ENCODE assay signal across 8 cellular contexts in the genomic region with DNA sequence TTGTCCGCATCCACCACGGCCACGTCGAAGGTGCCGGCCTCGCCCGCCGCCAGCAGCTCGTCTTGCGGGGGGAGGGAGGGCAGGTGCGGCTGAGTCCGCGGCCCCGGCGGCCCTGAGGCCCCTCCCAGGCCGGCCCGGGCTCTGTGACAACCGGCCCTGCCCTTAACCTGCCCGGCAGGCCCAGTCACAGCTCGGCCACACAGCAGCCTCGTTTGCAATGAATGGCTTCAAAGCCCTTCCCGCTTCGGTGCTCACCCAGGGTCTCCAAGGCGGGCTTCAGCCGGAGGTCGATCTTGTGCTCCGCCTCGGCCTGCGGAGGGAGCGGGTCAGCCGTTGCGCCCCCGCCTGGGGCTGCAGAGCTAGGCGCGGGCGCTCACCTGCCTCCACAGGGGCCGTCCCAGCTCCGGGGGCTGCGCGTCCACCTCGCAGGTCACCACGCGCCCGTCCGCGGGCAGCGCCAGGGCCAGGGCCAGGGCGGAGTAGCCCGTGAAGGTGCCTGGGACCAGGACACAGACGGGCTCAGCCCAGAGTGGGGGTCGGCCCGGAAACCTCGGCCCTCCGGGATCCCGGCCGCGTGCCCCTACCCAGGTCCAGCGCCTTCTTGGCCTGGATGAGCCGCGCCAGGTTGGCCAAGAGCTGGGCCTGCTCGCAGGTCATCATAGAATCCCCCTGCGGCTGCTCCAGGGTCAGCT. TPM values are rescaled to one million over a fixed set of nuclear protein-coding genes. Genes with fewer than 3 reads are reported as not detected.
DNase-seq lines count a peak whose midpoint lies in the region; ATAC-seq and TF ChIP-seq lines count a peak whose summit lies in the region.

No MANE protein-coding gene starts in this region.

- H3K4me3 Mint-ChIP-seq in activated T-cell treated with anti-CD3 and anti-CD28 coated beads, Interleukin-2, amount 50 U/mL, for 72 hours = peak overlapping the region; percentile 86 to 89

- peaks cover 33% of the 10 kb centered on the region for H3K4me1 Mint-ChIP-seq in activated T-cell treated with anti-CD3 and anti-CD28 coated beads, Interleukin-2, amount 50 U/mL, for 72 hours (ENCODE audit: low read depth)

- peaks cover 6% of the 10 kb centered on the region for H3K4me1 ChIP-seq in psoas muscle

- ATAC-seq in GM19452 (IDR thresholded peaks at IDR 0.05; ENCODE audit: unreplicated experiment) (peak; percentile 1), Right ventricle myocardium superior (ENCODE audit: poor library complexity) (peak; percentile 21), psoas muscle (peak; percentile 11 to 35 (median 18))
- peak; percentile 16 to 20 for ATAC-seq in activated T-cell treated with anti-CD3 and anti-CD28 coated beads, Interleukin-2, amount 50 U/mL, for 72 hours (replicated peaks in 1 of 2)

- H3K9me3 ChIP-seq in psoas muscle = no peaks in the 10 kb centered on the region

- peaks cover 9 to 16% of the 10 kb centered on the region in 2 donors for H3K36me3 Mint-ChIP-seq in activated T-cell treated with anti-CD3 and anti-CD28 coated beads, Interleukin-2, amount 50 U/mL, for 72 hours (ENCODE audit: insufficient read depth in 2 of 2)

- H3K27me3 ChIP-seq in BJ (ENCODE audit: control insufficient read depth, insufficient read depth, low read length) (no peaks in the 10 kb centered on the region; the same call in 1 of the 2 replicates), psoas muscle (ENCODE audit: insufficient read depth in 3 of 3, low read length in 2 of 3) (no peaks in the 10 kb centered on the region)

- POLR2A ChIA-PET in BJ (lab: Charles Lee) = interaction anchor here (0.6 to 0.7 kb wide), 2 partner anchors 645 to 960 kb away, joined by 4 to 8 read pairs; no protein-coding TSS in a partner anchor

- H3K27me3 Mint-ChIP-seq in activated T-cell treated with anti-CD3 and anti-CD28 coated beads, Interleukin-2, amount 50 U/mL, for 72 hours (ENCODE audit: low read depth) = no peaks in the 10 kb centered on the region

- H3K36me3 ChIP-seq in BJ (ENCODE audit: control insufficient read depth, insufficient read depth, low read length) = no peaks in the 10 kb centered on the region; the same call in none of the 2 replicates
- H3K36me3 ChIP-seq in psoas muscle (ENCODE audit: insufficient read depth in 1 of 2, low read depth in 1 of 2) = peaks cover 9 to 33% of the 10 kb centered on the region in 2 donors

- peak overlapping the region; percentile 60 for H3K4me3 ChIP-seq in BJ (ENCODE audit: low read depth, low read length)
- H3K4me3 ChIP-seq in psoas muscle = peak overlapping the region; percentile 89

- WGBS in psoas muscle, 3 donors = 1 to 4% (median 2%) methylated on average over 57 to 62 of the region's 62 CpGs

- DNase-seq in BJ (ENCODE audit: low read depth) (no peak), HT-29 (ENCODE audit: low spot score) (peak; percentile 74), Right ventricle myocardium superior (no peak), psoas muscle (peak; percentile 39 to 64), DMS79 treated with DMSO at 0.1 percent for 48 hours (lab: John Stamatoyannopoulos, UW) (no peak), NCI-H1694 treated with DMSO at 0.1 percent for 48 hours (lab: John Stamatoyannopoulos, UW) (no peak)
- DNase-seq in activated T-cell treated with anti-CD3 and anti-CD28 coated beads, Interleukin-2, amount 50 U/mL, for 72 hours = peak in 1 of 2 donors; percentile 54

- H3K27ac Mint-ChIP-seq in activated T-cell treated with anti-CD3 and anti-CD28 coated beads, Interleukin-2, amount 50 U/mL, for 72 hours = no peak overlapping the region

- H3K27ac ChIP-seq in psoas muscle = peak overlapping the region; percentile 91

- 0 out of 2 replicates have a peak, but pooled peaks have one; percentile 13 for TF ChIP-seq CTCF in BJ (IDR thresholded peaks at IDR 0.05; ENCODE audit: insufficient read depth, low read depth, low read length)
- TF ChIP-seq CTCF in psoas muscle (IDR thresholded peaks at IDR 0.05) = no peak

- H3K9me3 Mint-ChIP-seq in activated T-cell treated with anti-CD3 and anti-CD28 coated beads, Interleukin-2, amount 50 U/mL, for 72 hours = no peaks in the 10 kb centered on the region

- CTCF ChIA-PET in BJ (lab: Yijun Ruan, JAX) = interaction anchor here (0.6 to 14.7 kb wide), 19 partner anchors 9 to 1007 kb away, joined by 3 to 292 read pairs (median 4); partner anchors contain the start of genes SAMD8 and VDAC2

- intact Hi-C loops in Right ventricle myocardium superior (cut with DNase I) (loop anchor here (5.0 kb wide), 3 partner anchors 48 to 988 kb away; partner anchors contain the start of gene SAMD8), psoas muscle (cut with DNase I) (loop anchor here (1.0 to 10.0 kb wide), 8 partner anchors 47 to 993 kb away; partner anchors contain the start of gene KAT6B (in 1 of the 2))

RNA-seq across cellular contexts. Expression of gene COMTD1, which starts 0.9 kb away (rescaled TPM):
- polyA plus RNA-seq in BJ (2011; rRNA removed) (3.1 and 3.3 TPM in 2 replicates), psoas muscle (10 to 100 TPM in 2 of 3 donors, 1 to 10 TPM in 1; 5.8 to 54.7 (median 49.3) TPM)
- 0.51 and 1.3 TPM in 2 replicates for polyA minus RNA-seq in BJ (2011; rRNA and poly(A)+ RNA removed)
- 114 and 124 TPM in 2 replicates for total RNA-seq in HT-29 (2014; rRNA removed; shearing (Covaris generic))
- 10 to 100 TPM; 26.7 to 31.2 TPM for total RNA-seq in activated T-cell treated with anti-CD3 and anti-CD28 coated beads, Interleukin-2, amount 50 U/mL, for 72 hours
- total RNA-seq in Right ventricle myocardium superior (34.0 TPM), psoas muscle (10 to 100 TPM; 15.2 to 38.8 (median 21.2) TPM)

RNA-seq across cellular contexts. Expression of gene VDAC2, which starts 24.2 kb away (rescaled TPM):
- polyA plus RNA-seq in BJ (2011; rRNA removed) (80.9 and 149 TPM in 2 replicates), psoas muscle (100 to 1,000 TPM; 391 to 770 (median 432) TPM)
- 35.4 and 47.2 TPM in 2 replicates for polyA minus RNA-seq in BJ (2011; rRNA and poly(A)+ RNA removed)
- 66.0 and 83.2 TPM in 2 replicates for total RNA-seq in HT-29 (2014; rRNA removed; shearing (Covaris generic))
- 100 to 1,000 TPM; 207 to 229 TPM for total RNA-seq in activated T-cell treated with anti-CD3 and anti-CD28 coated beads, Interleukin-2, amount 50 U/mL, for 72 hours
- total RNA-seq in Right ventricle myocardium superior (486 TPM), psoas muscle (100 to 1,000 TPM; 314 to 546 (median 399) TPM)

Comparison
In these comparisons a context has a peak if more than half of its experiments do, and no peak if none do; other contexts are left out.
1. DNase-seq: peak in HT-29 (single experiment) and psoas muscle (2 of 2); none in BJ (single experiment), Right ventricle myocardium superior (single experiment), DMS79 treated with DMSO at 0.1 percent for 48 hours (single experiment) and NCI-H1694 treated with DMSO at 0.1 percent for 48 hours (single experiment).
2. Peak in every context shown above with its lines, with median percentiles within 50 percentile points of each other: ATAC-seq.